In genomic region chr22:50703726-50704509, GRCh38 we compare ENCODE assay signal across 18 cellular contexts. TPM values are rescaled to one million over a fixed set of nuclear protein-coding genes. Genes with fewer than 3 reads are reported as not detected.
DNase-seq lines count a peak whose midpoint lies in the region; ATAC-seq and TF ChIP-seq lines count a peak whose summit lies in the region.
"Had no signal": no experiment of that assay in that cellular context is flagged by ENCODE, and none has a peak within 500 bp of the region (broad histone marks: within the 10 kb centered on the region; RNA-seq: fewer than 3 reads in every experiment).

No MANE protein-coding gene starts in this region.

- peak overlapping the region; percentile 10 for H3K27ac Mint-ChIP-seq in activated CD8-positive, alpha-beta memory T cell treated with anti-CD3 and anti-CD28 coated beads, Interleukin-2, amount 10 ng/mL, durations not matched to agents 7 days and 5 days
- H3K27ac Mint-ChIP-seq: IgD-negative memory B cell had no signal

- intact Hi-C loops in right cardiac atrium (cut with DNase I) (no loop called here), posterior cingulate gyrus (cut with DNase I) (no loop called here)

- H3K4me1 ChIP-seq in RWPE2 (ENCODE audit: insufficient read depth, poor library complexity, severe bottlenecking) (no peaks in the 10 kb centered on the region), right cardiac atrium (ENCODE audit: control insufficient read depth, insufficient read depth, low read length) (no peaks in the 10 kb centered on the region)
- H3K4me1 ChIP-seq: HAP-1 had no signal

- H3K9me3 Mint-ChIP-seq in activated CD8-positive, alpha-beta memory T cell treated with anti-CD3 and anti-CD28 coated beads, Interleukin-2, amount 10 ng/mL, durations not matched to agents 7 days and 5 days (ENCODE audit: low read depth), result no peaks in the 10 kb centered on the region
- H3K9me3 Mint-ChIP-seq: IgD-negative memory B cell had no signal

- H3K4me3 Mint-ChIP-seq in activated CD8-positive, alpha-beta memory T cell treated with anti-CD3 and anti-CD28 coated beads, Interleukin-2, amount 10 ng/mL, durations not matched to agents 7 days and 5 days, result no peak overlapping the region
- H3K4me3 Mint-ChIP-seq: IgD-negative memory B cell had no signal

- no peak overlapping the region for H3K27ac ChIP-seq in RWPE2 (ENCODE audit: poor library complexity, severe bottlenecking)
- H3K27ac ChIP-seq in right cardiac atrium (ENCODE audit: low read length), result no peak overlapping the region
- H3K27ac ChIP-seq: C4-2B had no signal

- peaks cover 15% of the 10 kb centered on the region for H3K4me1 Mint-ChIP-seq in activated CD8-positive, alpha-beta memory T cell treated with anti-CD3 and anti-CD28 coated beads, Interleukin-2, amount 10 ng/mL, durations not matched to agents 7 days and 5 days
- H3K4me1 Mint-ChIP-seq: IgD-negative memory B cell had no signal

- H3K36me3 ChIP-seq in RWPE2 (ENCODE audit: low read depth), result no peaks in the 10 kb centered on the region; the same call in 1 of the 2 replicates
- H3K36me3 ChIP-seq: HAP-1 had no signal

- 84% methylated on average over 36 of the region's 36 CpGs for WGBS in right cardiac atrium

- H3K27me3 ChIP-seq in RWPE2 (ENCODE audit: insufficient read depth, poor library complexity, severe bottlenecking), result no peaks in the 10 kb centered on the region
- H3K27me3 ChIP-seq in right cardiac atrium (ENCODE audit: control insufficient read depth, insufficient read depth), result no peaks in the 10 kb centered on the region

- no peak for TF ChIP-seq CTCF in RWPE2 (IDR thresholded peaks at IDR 0.05; ENCODE audit: poor library complexity, severe bottlenecking)

- no peak overlapping the region for H3K4me3 ChIP-seq in RWPE2 (ENCODE audit: severe bottlenecking)
- no peak overlapping the region for H3K4me3 ChIP-seq in right cardiac atrium (ENCODE audit: low read length)
- H3K4me3 ChIP-seq: GM12878, HAP-1 had no signal

- CTCF ChIA-PET in activated CD8-positive, alpha-beta memory T cell treated with anti-CD3 and anti-CD28 coated beads, Interleukin-2, amount 10 ng/mL, durations not matched to agents 7 days and 5 days (lab: Charles Lee), result interaction anchor here (0.9 kb wide), 1 partner anchor 12 kb away, joined by 3 read pairs; no protein-coding TSS in a partner anchor

- H3K36me3 Mint-ChIP-seq in activated CD8-positive, alpha-beta memory T cell treated with anti-CD3 and anti-CD28 coated beads, Interleukin-2, amount 10 ng/mL, durations not matched to agents 7 days and 5 days, result no peaks in the 10 kb centered on the region
- H3K36me3 Mint-ChIP-seq: IgD-negative memory B cell had no signal

- no peaks in the 10 kb centered on the region for H3K9me3 ChIP-seq in RWPE2 (ENCODE audit: severe bottlenecking)
- H3K9me3 ChIP-seq in right cardiac atrium (ENCODE audit: control insufficient read depth, low read length), result no peaks in the 10 kb centered on the region
- H3K9me3 ChIP-seq: HAP-1 had no signal

- no peak for ATAC-seq in activated CD8-positive, alpha-beta memory T cell treated with anti-CD3 and anti-CD28 coated beads, Interleukin-2, amount 10 ng/mL, durations not matched to agents 7 days and 5 days
- ATAC-seq in RWPE2 (ENCODE audit: low read depth) (no peak), right cardiac atrium (no peak)
- ATAC-seq: GM12878 had no signal

- peaks cover 7% of the 10 kb centered on the region for H3K27me3 Mint-ChIP-seq in activated CD8-positive, alpha-beta memory T cell treated with anti-CD3 and anti-CD28 coated beads, Interleukin-2, amount 10 ng/mL, durations not matched to agents 7 days and 5 days

- DNase-seq in activated CD8-positive, alpha-beta memory T cell treated with anti-CD3 and anti-CD28 coated beads, Interleukin-2, amount 10 ng/mL, durations not matched to agents 7 days and 5 days, result no peak
- no peak for DNase-seq in activated CD8-positive, alpha-beta memory T cell treated with anti-CD3 and anti-CD28 coated beads, Interleukin-2, amount 50 U/mL, for 48 hours
- DNase-seq in RWPE2 (ENCODE audit: low spot score), result peak; percentile 38
- DNase-seq in right cardiac atrium, result peak in 2 of 3 donors; percentile 10 to 29
- DNase-seq in posterior cingulate gyrus, result peak in 7 of 10 donors; percentile 4 to 83 (median 26)
- DNase-seq in NK-92 treated with Interleukin-12 subunit alpha and Interleukin-12 subunit beta, amount 100 ng/mL, for 24 hours (lab: John Stamatoyannopoulos, UW), result no peak
- no peak for DNase-seq in DMS79 (lab: John Stamatoyannopoulos, UW)
- no peak for DNase-seq in AG08396 (ENCODE audit: low spot score)
- DNase-seq: 8988T, COR-L47, NCI-H1417 treated with DMSO at 0.1 percent for 48 hours, NCI-H2029, NCI-H524 treated with DMSO at 0.1 percent for 48 hours had no signal

RNA-seq across cellular contexts. Expression of gene SHANK3, which starts 31.3 kb away (rescaled TPM):
- under 1 TPM in 1 of 2 experiments, not detected in 1; 0.05 TPM for total RNA-seq in activated CD8-positive, alpha-beta memory T cell treated with anti-CD3 and anti-CD28 coated beads, Interleukin-2, amount 10 ng/mL, durations not matched to agents 7 days and 5 days
- total RNA-seq in right cardiac atrium, result 10 to 100 TPM; 18.7 to 28.9 (median 27.0) TPM
- 20.1 TPM for polyA plus RNA-seq in right cardiac atrium
- polyA plus RNA-seq: IgD-negative memory B cell had no signal

RNA-seq across cellular contexts. Expression of gene ACR, which starts 34.1 kb away (rescaled TPM):
- not detected for total RNA-seq in activated CD8-positive, alpha-beta memory T cell treated with anti-CD3 and anti-CD28 coated beads, Interleukin-2, amount 10 ng/mL, durations not matched to agents 7 days and 5 days
- total RNA-seq in right cardiac atrium, result 1 to 10 TPM in 1 of 4 donors, under 1 TPM in 3; 0.38 to 1.2 (median 0.72) TPM
- 0.41 TPM for polyA plus RNA-seq in right cardiac atrium
- total RNA-seq: GM12878, LHCN-M2 had no signal
- polyA plus RNA-seq: GM12878, IgD-negative memory B cell had no signal

Comparison
In these comparisons a context has a peak if more than half of its experiments do, and no peak if none do; other contexts are left out.
1. DNase-seq: peak in RWPE2 (single experiment), right cardiac atrium (2 of 3) and posterior cingulate gyrus (7 of 10); none in activated CD8-positive, alpha-beta memory T cell treated with anti-CD3 and anti-CD28 coated beads, Interleukin-2, amount 10 ng/mL, durations not matched to agents 7 days and 5 days (single experiment), activated CD8-positive, alpha-beta memory T cell treated with anti-CD3 and anti-CD28 coated beads, Interleukin-2, amount 50 U/mL, for 48 hours (single experiment), NK-92 treated with Interleukin-12 subunit alpha and Interleukin-12 subunit beta, amount 100 ng/mL, for 24 hours (single experiment), DMS79 (single experiment) and AG08396 (single experiment).
2. RNA of gene SHANK3, which starts 31.3 kb away (total RNA-seq): 18.7 to 28.9 TPM in right cardiac atrium; 0.05 TPM in activated CD8-positive, alpha-beta memory T cell treated with anti-CD3 and anti-CD28 coated beads, Interleukin-2, amount 10 ng/mL, durations not matched to agents 7 days and 5 days; every median in the first group is over 10 times any median in the second.